ENCODE assay signal across 1 cellular context in the genomic region with DNA sequence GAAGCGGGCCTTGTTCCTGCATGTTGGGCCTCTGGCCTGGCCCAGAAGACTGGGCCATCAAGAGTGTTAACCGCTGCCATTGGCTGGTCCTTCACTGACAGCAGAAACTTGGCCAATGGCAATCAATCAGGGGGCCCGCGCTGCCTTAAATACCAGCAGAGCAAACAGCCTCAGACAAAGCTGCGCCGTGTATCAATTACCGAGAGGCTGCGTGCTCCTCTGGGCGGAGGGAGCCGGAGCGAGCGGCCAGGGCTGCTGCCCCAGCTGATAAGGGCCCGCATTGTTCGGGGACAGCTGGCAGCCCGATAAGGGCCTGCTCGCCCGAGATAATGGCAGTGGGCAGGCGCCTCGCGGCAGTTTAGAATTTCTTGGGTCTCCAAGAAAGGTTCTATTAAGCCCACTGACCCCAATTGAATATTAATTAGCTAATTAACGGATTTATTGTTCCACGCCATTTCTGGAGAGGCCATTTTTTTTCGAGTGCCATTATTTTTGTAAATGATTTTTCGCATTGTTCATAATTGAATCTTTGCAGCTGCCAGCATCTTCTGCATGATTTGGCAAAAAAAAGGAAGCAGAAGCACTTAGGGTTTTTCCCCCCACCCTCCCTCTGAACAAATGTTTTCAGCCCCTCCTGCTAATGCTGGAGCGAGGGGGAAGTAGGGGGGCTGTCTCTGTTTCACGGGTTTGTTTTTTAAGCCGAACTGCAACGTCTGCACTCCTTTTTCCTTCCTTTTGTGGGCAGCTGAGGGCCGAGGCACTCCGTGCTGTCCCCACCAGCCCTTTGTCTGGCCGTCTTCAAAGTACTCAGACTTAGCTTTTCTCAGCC.
TF ChIP-seq lines count a peak whose summit lies in the region.

No MANE protein-coding gene starts in this region.

TF ChIP-seq in K562, 482 proteins besides CTCF, POLR2A, EP300 and RAD21 (continued from another document and continues in another):
- TF ChIP-seq, protein P1, sequence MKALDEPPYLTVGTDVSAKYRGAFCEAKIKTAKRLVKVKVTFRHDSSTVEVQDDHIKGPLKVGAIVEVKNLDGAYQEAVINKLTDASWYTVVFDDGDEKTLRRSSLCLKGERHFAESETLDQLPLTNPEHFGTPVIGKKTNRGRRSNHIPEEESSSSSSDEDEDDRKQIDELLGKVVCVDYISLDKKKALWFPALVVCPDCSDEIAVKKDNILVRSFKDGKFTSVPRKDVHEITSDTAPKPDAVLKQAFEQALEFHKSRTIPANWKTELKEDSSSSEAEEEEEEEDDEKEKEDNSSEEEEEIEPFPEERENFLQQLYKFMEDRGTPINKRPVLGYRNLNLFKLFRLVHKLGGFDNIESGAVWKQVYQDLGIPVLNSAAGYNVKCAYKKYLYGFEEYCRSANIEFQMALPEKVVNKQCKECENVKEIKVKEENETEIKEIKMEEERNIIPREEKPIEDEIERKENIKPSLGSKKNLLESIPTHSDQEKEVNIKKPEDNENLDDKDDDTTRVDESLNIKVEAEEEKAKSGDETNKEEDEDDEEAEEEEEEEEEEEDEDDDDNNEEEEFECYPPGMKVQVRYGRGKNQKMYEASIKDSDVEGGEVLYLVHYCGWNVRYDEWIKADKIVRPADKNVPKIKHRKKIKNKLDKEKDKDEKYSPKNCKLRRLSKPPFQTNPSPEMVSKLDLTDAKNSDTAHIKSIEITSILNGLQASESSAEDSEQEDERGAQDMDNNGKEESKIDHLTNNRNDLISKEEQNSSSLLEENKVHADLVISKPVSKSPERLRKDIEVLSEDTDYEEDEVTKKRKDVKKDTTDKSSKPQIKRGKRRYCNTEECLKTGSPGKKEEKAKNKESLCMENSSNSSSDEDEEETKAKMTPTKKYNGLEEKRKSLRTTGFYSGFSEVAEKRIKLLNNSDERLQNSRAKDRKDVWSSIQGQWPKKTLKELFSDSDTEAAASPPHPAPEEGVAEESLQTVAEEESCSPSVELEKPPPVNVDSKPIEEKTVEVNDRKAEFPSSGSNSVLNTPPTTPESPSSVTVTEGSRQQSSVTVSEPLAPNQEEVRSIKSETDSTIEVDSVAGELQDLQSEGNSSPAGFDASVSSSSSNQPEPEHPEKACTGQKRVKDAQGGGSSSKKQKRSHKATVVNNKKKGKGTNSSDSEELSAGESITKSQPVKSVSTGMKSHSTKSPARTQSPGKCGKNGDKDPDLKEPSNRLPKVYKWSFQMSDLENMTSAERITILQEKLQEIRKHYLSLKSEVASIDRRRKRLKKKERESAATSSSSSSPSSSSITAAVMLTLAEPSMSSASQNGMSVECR (CRISPR knock-in tag; IDR thresholded peaks at IDR 0.05), result no peak
- TF ChIP-seq DPF2 (IDR thresholded peaks at IDR 0.05) (peak; percentile 95), NELFE (IDR thresholded peaks at IDR 0.05; ENCODE audit: insufficient read depth, insufficient read length) (no peak), KDM2B (CRISPR knock-in tag; IDR thresholded peaks at IDR 0.05) (no peak), TOE1 (IDR thresholded peaks at IDR 0.05; ENCODE audit: borderline replicate concordance) (no peak), TOE1 (CRISPR knock-in tag; IDR thresholded peaks at IDR 0.05; ENCODE audit: borderline replicate concordance, low read depth) (no peak), TRIM24 (IDR thresholded peaks at IDR 0.05) (peak; percentile 92 to 94), CBFA2T3 (IDR thresholded peaks at IDR 0.05) (peak; percentile 99), ILK (tag; IDR thresholded peaks at IDR 0.05; ENCODE audit: borderline replicate concordance, low read depth) (no peak), ZNF124 (CRISPR knock-in tag; IDR thresholded peaks at IDR 0.05) (no peak), RBM39 (optimal IDR thresholded peaks at IDR 0.05; ENCODE audit: low read depth, low read length) (no peak), BHLHE40 (IDR thresholded peaks at IDR 0.05; ENCODE audit: low read length) (peak; percentile 80), PHF21A (IDR thresholded peaks at IDR 0.05; ENCODE audit: borderline replicate concordance, low read depth) (peak; percentile 22; the same call in 1 of the 2 replicates), U2AF2 (optimal IDR thresholded peaks at IDR 0.05; ENCODE audit: low read depth, low read length) (no peak), KHSRP (IDR thresholded peaks at IDR 0.05) (peak; percentile 75), ZNF584 (CRISPR knock-in tag; IDR thresholded peaks at IDR 0.05; ENCODE audit: low read depth) (peak; percentile 97), ELF4 (CRISPR knock-in tag; IDR thresholded peaks at IDR 0.05) (0 out of 2 replicates have a peak, but pooled peaks have one; percentile 63), MAFK (IDR thresholded peaks at IDR 0.05; ENCODE audit: low read length) (0 out of 2 replicates have a peak, but pooled peaks have one; percentile 10), CBX3 (IDR thresholded peaks at IDR 0.05; ENCODE audit: borderline replicate concordance in 1 of 2, low read length in 2 of 2) (peak in 1 of 2 experiments; percentile 37; a peak in 1 of 3 replicates), ZNF668 (CRISPR knock-in tag; IDR thresholded peaks at IDR 0.05) (no peak), FOXK2 (conservative IDR thresholded peaks at IDR 0.05 in 1 of 2, IDR thresholded peaks at IDR 0.05 in 1 of 2; ENCODE audit: low read depth in 2 of 2) (0 out of 4 replicates have a peak, but pooled peaks of 1 of the 2 experiments have one; percentile 35), TCF3 (CRISPR knock-in tag; IDR thresholded peaks at IDR 0.05) (peak; percentile 99), ETS2 (tag; IDR thresholded peaks at IDR 0.05; ENCODE audit: borderline replicate concordance, poor library complexity, severe bottlenecking) (no peak), CBX1 (IDR thresholded peaks at IDR 0.05; ENCODE audit: low read depth) (no peak), KAT8 (IDR thresholded peaks at IDR 0.05; ENCODE audit: low read depth) (no peak), CBX5 (IDR thresholded peaks at IDR 0.05; ENCODE audit: borderline replicate concordance, low read depth) (no peak), ZNF583 (CRISPR knock-in tag; IDR thresholded peaks at IDR 0.05) (peak; percentile 91), CXXC5 (CRISPR knock-in tag; IDR thresholded peaks at IDR 0.05) (peak; percentile 100), PHF20 (IDR thresholded peaks at IDR 0.05; ENCODE audit: partially characterized antibody) (peak; percentile 39), MEIS2 (IDR thresholded peaks at IDR 0.05; ENCODE audit: partially characterized antibody) (peak; percentile 40), POLR2AphosphoS2 (IDR thresholded peaks at IDR 0.05; ENCODE audit: low read length) (no peak), ZC3H11A (IDR thresholded peaks at IDR 0.05; ENCODE audit: low read depth, low read length) (no peak), POU5F1 (IDR thresholded peaks at IDR 0.05; ENCODE audit: borderline replicate concordance, low read depth, low read length, partially characterized antibody) (no peak), TAF1 (IDR thresholded peaks at IDR 0.05; ENCODE audit: control insufficient read depth, extremely low read depth, insufficient read depth, low read length, severe bottlenecking) (peak; percentile 51), PYGO2 (tag; IDR thresholded peaks at IDR 0.05) (peak; percentile 77; the same call in 1 of the 2 replicates), KLF16 (IDR thresholded peaks at IDR 0.05) (peak; percentile 99), EGR1 (conservative IDR thresholded peaks at IDR 0.05) (0 out of 2 replicates have a peak, but pooled peaks have one; percentile 8), NCOA4 (IDR thresholded peaks at IDR 0.05; ENCODE audit: partially characterized antibody) (no peak), NFATC3 (IDR thresholded peaks at IDR 0.05) (no peak)
- TF ChIP-seq, protein P2, sequence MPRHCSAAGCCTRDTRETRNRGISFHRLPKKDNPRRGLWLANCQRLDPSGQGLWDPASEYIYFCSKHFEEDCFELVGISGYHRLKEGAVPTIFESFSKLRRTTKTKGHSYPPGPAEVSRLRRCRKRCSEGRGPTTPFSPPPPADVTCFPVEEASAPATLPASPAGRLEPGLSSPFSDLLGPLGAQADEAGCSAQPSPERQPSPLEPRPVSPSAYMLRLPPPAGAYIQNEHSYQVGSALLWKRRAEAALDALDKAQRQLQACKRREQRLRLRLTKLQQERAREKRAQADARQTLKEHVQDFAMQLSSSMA (CRISPR knock-in tag; IDR thresholded peaks at IDR 0.05), result no peak
- TF ChIP-seq, protein P3, sequence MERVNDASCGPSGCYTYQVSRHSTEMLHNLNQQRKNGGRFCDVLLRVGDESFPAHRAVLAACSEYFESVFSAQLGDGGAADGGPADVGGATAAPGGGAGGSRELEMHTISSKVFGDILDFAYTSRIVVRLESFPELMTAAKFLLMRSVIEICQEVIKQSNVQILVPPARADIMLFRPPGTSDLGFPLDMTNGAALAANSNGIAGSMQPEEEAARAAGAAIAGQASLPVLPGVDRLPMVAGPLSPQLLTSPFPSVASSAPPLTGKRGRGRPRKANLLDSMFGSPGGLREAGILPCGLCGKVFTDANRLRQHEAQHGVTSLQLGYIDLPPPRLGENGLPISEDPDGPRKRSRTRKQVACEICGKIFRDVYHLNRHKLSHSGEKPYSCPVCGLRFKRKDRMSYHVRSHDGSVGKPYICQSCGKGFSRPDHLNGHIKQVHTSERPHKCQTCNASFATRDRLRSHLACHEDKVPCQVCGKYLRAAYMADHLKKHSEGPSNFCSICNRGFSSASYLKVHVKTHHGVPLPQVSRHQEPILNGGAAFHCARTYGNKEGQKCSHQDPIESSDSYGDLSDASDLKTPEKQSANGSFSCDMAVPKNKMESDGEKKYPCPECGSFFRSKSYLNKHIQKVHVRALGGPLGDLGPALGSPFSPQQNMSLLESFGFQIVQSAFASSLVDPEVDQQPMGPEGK (CRISPR knock-in tag; IDR thresholded peaks at IDR 0.05; ENCODE audit: borderline replicate concordance), result no peak
- TF ChIP-seq, protein P4, sequence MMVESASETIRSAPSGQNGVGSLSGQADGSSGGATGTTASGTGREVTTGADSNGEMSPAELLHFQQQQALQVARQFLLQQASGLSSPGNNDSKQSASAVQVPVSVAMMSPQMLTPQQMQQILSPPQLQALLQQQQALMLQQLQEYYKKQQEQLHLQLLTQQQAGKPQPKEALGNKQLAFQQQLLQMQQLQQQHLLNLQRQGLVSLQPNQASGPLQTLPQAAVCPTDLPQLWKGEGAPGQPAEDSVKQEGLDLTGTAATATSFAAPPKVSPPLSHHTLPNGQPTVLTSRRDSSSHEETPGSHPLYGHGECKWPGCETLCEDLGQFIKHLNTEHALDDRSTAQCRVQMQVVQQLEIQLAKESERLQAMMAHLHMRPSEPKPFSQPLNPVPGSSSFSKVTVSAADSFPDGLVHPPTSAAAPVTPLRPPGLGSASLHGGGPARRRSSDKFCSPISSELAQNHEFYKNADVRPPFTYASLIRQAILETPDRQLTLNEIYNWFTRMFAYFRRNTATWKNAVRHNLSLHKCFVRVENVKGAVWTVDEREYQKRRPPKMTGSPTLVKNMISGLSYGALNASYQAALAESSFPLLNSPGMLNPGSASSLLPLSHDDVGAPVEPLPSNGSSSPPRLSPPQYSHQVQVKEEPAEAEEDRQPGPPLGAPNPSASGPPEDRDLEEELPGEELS (CRISPR knock-in tag; IDR thresholded peaks at IDR 0.05; ENCODE audit: borderline replicate concordance), result no peak
- TF ChIP-seq, protein P5, sequence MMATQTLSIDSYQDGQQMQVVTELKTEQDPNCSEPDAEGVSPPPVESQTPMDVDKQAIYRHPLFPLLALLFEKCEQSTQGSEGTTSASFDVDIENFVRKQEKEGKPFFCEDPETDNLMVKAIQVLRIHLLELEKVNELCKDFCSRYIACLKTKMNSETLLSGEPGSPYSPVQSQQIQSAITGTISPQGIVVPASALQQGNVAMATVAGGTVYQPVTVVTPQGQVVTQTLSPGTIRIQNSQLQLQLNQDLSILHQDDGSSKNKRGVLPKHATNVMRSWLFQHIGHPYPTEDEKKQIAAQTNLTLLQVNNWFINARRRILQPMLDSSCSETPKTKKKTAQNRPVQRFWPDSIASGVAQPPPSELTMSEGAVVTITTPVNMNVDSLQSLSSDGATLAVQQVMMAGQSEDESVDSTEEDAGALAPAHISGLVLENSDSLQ (IDR thresholded peaks at IDR 0.05), result peak; percentile 87
- TF ChIP-seq, protein P6, sequence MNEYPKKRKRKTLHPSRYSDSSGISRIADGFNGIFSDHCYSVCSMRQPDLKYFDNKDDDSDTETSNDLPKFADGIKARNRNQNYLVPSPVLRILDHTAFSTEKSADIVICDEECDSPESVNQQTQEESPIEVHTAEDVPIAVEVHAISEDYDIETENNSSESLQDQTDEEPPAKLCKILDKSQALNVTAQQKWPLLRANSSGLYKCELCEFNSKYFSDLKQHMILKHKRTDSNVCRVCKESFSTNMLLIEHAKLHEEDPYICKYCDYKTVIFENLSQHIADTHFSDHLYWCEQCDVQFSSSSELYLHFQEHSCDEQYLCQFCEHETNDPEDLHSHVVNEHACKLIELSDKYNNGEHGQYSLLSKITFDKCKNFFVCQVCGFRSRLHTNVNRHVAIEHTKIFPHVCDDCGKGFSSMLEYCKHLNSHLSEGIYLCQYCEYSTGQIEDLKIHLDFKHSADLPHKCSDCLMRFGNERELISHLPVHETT (CRISPR knock-in tag; conservative IDR thresholded peaks at IDR 0.05 in 1 of 2, IDR thresholded peaks at IDR 0.05 in 1 of 2), result peak in 1 of 2 experiments; percentile 94; a peak in 2 of 4 replicates
- TF ChIP-seq, protein P7, sequence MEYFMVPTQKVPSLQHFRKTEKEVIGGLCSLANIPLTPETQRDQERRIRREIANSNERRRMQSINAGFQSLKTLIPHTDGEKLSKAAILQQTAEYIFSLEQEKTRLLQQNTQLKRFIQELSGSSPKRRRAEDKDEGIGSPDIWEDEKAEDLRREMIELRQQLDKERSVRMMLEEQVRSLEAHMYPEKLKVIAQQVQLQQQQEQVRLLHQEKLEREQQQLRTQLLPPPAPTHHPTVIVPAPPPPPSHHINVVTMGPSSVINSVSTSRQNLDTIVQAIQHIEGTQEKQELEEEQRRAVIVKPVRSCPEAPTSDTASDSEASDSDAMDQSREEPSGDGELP (CRISPR knock-in tag; IDR thresholded peaks at IDR 0.05; ENCODE audit: borderline replicate concordance), result peak; percentile 98
- TF ChIP-seq, protein P8, sequence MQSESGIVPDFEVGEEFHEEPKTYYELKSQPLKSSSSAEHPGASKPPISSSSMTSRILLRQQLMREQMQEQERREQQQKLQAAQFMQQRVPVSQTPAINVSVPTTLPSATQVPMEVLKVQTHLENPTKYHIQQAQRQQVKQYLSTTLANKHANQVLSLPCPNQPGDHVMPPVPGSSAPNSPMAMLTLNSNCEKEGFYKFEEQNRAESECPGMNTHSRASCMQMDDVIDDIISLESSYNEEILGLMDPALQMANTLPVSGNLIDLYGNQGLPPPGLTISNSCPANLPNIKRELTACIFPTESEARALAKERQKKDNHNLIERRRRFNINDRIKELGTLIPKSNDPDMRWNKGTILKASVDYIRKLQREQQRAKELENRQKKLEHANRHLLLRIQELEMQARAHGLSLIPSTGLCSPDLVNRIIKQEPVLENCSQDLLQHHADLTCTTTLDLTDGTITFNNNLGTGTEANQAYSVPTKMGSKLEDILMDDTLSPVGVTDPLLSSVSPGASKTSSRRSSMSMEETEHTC (IDR thresholded peaks at IDR 0.05), result peak; percentile 22; the same call in 1 of the 2 replicates
- TF ChIP-seq, protein P9, sequence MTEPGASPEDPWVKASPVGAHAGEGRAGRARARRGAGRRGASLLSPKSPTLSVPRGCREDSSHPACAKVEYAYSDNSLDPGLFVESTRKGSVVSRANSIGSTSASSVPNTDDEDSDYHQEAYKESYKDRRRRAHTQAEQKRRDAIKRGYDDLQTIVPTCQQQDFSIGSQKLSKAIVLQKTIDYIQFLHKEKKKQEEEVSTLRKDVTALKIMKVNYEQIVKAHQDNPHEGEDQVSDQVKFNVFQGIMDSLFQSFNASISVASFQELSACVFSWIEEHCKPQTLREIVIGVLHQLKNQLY (CRISPR knock-in tag; conservative IDR thresholded peaks at IDR 0.05), result no peak
